8 cellular contexts compared by ENCODE assay signal in the genomic region with DNA sequence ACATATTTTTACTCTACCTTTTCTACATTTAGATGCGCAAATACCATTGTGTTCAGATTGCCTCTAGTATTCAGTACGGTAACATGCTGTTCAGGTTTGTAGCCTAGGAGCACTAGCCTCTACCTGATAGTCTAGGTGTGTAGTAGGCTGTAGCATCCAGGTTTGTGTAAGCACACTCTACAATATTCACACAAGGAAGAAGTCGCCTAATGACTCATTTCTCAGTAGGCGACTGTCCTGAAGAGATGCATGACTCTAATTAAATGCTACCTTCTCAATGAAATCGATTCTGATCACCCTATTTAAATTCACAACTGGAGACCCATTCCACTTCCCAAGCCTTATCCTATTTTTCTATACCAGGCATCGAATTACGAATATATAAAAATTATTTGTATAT. TPM values are rescaled to one million over a fixed set of nuclear protein-coding genes. Genes with fewer than 3 reads are reported as not detected.
DNase-seq lines count a peak whose midpoint lies in the region; ATAC-seq and TF ChIP-seq lines count a peak whose summit lies in the region.

No MANE protein-coding gene starts in this region.

- POLR2A ChIA-PET in activated CD4-positive, alpha-beta T cell treated with anti-CD3 and anti-CD28 coated beads for 36 hours (lab: Charles Lee) = no interaction called here
- POLR2A ChIA-PET in WTC11 (lab: Charles Lee) = interaction anchor here (1.2 to 2.1 kb wide), 2 partner anchors 26 to 47 kb away, joined by 3 to 15 read pairs; no protein-coding TSS in a partner anchor

- H3K4me3 Mint-ChIP-seq in activated CD4-positive, alpha-beta T cell treated with anti-CD3 and anti-CD28 coated beads for 36 hours = peak overlapping the region; percentile 85
- peak overlapping the region; percentile 85 for H3K4me3 Mint-ChIP-seq in WTC11

- peaks cover 3% of the 10 kb centered on the region for H3K4me1 ChIP-seq in iPS-15b (ENCODE audit: control insufficient read depth, insufficient read depth, low read length)
- peaks cover 5 to 40% (median 38%) of the 10 kb centered on the region in 5 donors for H3K4me1 ChIP-seq in subcutaneous abdominal adipose tissue (ENCODE audit: control insufficient read depth in 5 of 5, insufficient read depth in 5 of 5, low read length in 5 of 5)

- H3K36me3 Mint-ChIP-seq in activated CD4-positive, alpha-beta T cell treated with anti-CD3 and anti-CD28 coated beads for 36 hours (ENCODE audit: low read depth) = peaks cover 3% of the 10 kb centered on the region
- H3K36me3 Mint-ChIP-seq in WTC11 = 0 out of 2 replicates have a peak, but pooled peaks cover 3% of the 10 kb centered on the region

- CTCF ChIA-PET in activated CD4-positive, alpha-beta T cell treated with anti-CD3 and anti-CD28 coated beads for 36 hours (lab: Charles Lee) = interaction anchor here (1.2 to 1.8 kb wide), 2 partner anchors 103 to 240 kb away, joined by 3 read pairs; no protein-coding TSS in a partner anchor
- CTCF ChIA-PET in WTC11 (lab: Charles Lee) = no interaction called here

- H3K9ac ChIP-seq in iPS-15b (ENCODE audit: low read depth, low read length) = no peak overlapping the region
- peak overlapping the region in 4 of 5 donors; percentile 61 to 80 (median 75) for H3K9ac ChIP-seq in subcutaneous abdominal adipose tissue (ENCODE audit: low read length in 5 of 5)

- H3K27me3 ChIP-seq in iPS-15b (ENCODE audit: control insufficient read depth, insufficient read depth, low read length) (no peaks in the 10 kb centered on the region), subcutaneous abdominal adipose tissue (ENCODE audit: control insufficient read depth in 5 of 5, insufficient read depth in 4 of 5, low read length in 5 of 5) (no peaks in the 10 kb centered on the region)

- intact Hi-C loops in activated CD4-positive, alpha-beta T cell treated with anti-CD3 and anti-CD28 coated beads for 36 hours (cut with DNase I, micrococcal nuclease) = loop anchor here (2.0 to 5.0 kb wide), 3 partner anchors 101 to 326 kb away; a partner anchor contains a TSS

- H3K9me3 ChIP-seq in iPS-15b (ENCODE audit: control insufficient read depth, insufficient read depth, low read length) (no peaks in the 10 kb centered on the region), subcutaneous abdominal adipose tissue (ENCODE audit: control insufficient read depth in 5 of 5, low read length in 5 of 5) (no peaks in the 10 kb centered on the region)

- H3K27ac Mint-ChIP-seq in activated CD4-positive, alpha-beta T cell treated with anti-CD3 and anti-CD28 coated beads for 36 hours = peak overlapping the region; percentile 79
- H3K27ac Mint-ChIP-seq in WTC11 = peak overlapping the region; percentile 80

- H3K36me3 ChIP-seq in iPS-15b (ENCODE audit: control insufficient read depth, insufficient read depth, low read length) (no peaks in the 10 kb centered on the region), subcutaneous abdominal adipose tissue (ENCODE audit: control insufficient read depth in 5 of 5, insufficient read depth in 5 of 5, low read length in 5 of 5) (no peaks in the 10 kb centered on the region)

- no peaks in the 10 kb centered on the region for H3K27me3 Mint-ChIP-seq in activated CD4-positive, alpha-beta T cell treated with anti-CD3 and anti-CD28 coated beads for 36 hours
- no peaks in the 10 kb centered on the region for H3K27me3 Mint-ChIP-seq in WTC11 (ENCODE audit: low read depth)

- peaks cover 27% of the 10 kb centered on the region for H3K4me1 Mint-ChIP-seq in activated CD4-positive, alpha-beta T cell treated with anti-CD3 and anti-CD28 coated beads for 36 hours
- H3K4me1 Mint-ChIP-seq in WTC11 = peaks cover 25% of the 10 kb centered on the region

- no peak for DNase-seq in activated CD4-positive, alpha-beta T cell treated with anti-CD3 and anti-CD28 coated beads for 36 hours
- no peak for DNase-seq in activated CD4-positive, alpha-beta T cell treated with anti-CD3 and anti-CD28 coated beads, Interleukin-2, amount 50 U/mL, for 48 hours
- DNase-seq in WTC11 (ENCODE audit: low spot score) (no peak), cerebellar nuclear complex (lab: John Stamatoyannopoulos, UW) (no peak)
- DNase-seq in stimulated activated CD4-positive, alpha-beta T cell treated with anti-CD3 and anti-CD28 coated beads, Interleukin-12 subunit alpha, Interleukin-12 subunit beta, amount 100 ng/mL, for 4 hours = no peak

- no peak for TF ChIP-seq CTCF in WTC11 (IDR thresholded peaks at IDR 0.05)

- no peak for ATAC-seq in activated CD4-positive, alpha-beta T cell treated with anti-CD3 and anti-CD28 coated beads for 36 hours
- ATAC-seq in WTC11 (no peak), GM19455 (IDR thresholded peaks at IDR 0.05; ENCODE audit: unreplicated experiment) (no peak)

- peak overlapping the region; percentile 66 for H3K4me3 ChIP-seq in iPS-15b (ENCODE audit: low read depth, low read length)
- H3K4me3 ChIP-seq in subcutaneous abdominal adipose tissue (ENCODE audit: low read depth in 1 of 5, low read length in 5 of 5) = peak overlapping the region; percentile 74 to 86 (median 82)

- peak overlapping the region; percentile 75 for H3K27ac ChIP-seq in subcutaneous abdominal adipose tissue (ENCODE audit: low read depth, low read length)

- H3K9me3 Mint-ChIP-seq in activated CD4-positive, alpha-beta T cell treated with anti-CD3 and anti-CD28 coated beads for 36 hours (ENCODE audit: low read depth) = no peaks in the 10 kb centered on the region
- no peaks in the 10 kb centered on the region for H3K9me3 Mint-ChIP-seq in WTC11

TF ChIP-seq in WTC11, 78 proteins besides CTCF, POLR2A, EP300 and RAD21 (continues in another document):
- TF ChIP-seq CBFB (CRISPR knock-in tag; IDR thresholded peaks at IDR 0.05; ENCODE audit: low read depth) (no peak), EMX1 (CRISPR knock-in tag; IDR thresholded peaks at IDR 0.05) (no peak), GABPB1 (CRISPR knock-in tag; IDR thresholded peaks at IDR 0.05) (no peak), NR2C2 (CRISPR knock-in tag; IDR thresholded peaks at IDR 0.05) (no peak), ZNF396 (CRISPR knock-in tag; IDR thresholded peaks at IDR 0.05; ENCODE audit: borderline replicate concordance) (no peak), GRHL2 (CRISPR knock-in tag; IDR thresholded peaks at IDR 0.05; ENCODE audit: insufficient replicate concordance, severe bottlenecking) (no peak), ZNF423 (CRISPR knock-in tag; IDR thresholded peaks at IDR 0.05) (no peak)
- TF ChIP-seq, protein P1, sequence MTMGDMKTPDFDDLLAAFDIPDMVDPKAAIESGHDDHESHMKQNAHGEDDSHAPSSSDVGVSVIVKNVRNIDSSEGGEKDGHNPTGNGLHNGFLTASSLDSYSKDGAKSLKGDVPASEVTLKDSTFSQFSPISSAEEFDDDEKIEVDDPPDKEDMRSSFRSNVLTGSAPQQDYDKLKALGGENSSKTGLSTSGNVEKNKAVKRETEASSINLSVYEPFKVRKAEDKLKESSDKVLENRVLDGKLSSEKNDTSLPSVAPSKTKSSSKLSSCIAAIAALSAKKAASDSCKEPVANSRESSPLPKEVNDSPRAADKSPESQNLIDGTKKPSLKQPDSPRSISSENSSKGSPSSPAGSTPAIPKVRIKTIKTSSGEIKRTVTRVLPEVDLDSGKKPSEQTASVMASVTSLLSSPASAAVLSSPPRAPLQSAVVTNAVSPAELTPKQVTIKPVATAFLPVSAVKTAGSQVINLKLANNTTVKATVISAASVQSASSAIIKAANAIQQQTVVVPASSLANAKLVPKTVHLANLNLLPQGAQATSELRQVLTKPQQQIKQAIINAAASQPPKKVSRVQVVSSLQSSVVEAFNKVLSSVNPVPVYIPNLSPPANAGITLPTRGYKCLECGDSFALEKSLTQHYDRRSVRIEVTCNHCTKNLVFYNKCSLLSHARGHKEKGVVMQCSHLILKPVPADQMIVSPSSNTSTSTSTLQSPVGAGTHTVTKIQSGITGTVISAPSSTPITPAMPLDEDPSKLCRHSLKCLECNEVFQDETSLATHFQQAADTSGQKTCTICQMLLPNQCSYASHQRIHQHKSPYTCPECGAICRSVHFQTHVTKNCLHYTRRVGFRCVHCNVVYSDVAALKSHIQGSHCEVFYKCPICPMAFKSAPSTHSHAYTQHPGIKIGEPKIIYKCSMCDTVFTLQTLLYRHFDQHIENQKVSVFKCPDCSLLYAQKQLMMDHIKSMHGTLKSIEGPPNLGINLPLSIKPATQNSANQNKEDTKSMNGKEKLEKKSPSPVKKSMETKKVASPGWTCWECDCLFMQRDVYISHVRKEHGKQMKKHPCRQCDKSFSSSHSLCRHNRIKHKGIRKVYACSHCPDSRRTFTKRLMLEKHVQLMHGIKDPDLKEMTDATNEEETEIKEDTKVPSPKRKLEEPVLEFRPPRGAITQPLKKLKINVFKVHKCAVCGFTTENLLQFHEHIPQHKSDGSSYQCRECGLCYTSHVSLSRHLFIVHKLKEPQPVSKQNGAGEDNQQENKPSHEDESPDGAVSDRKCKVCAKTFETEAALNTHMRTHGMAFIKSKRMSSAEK (CRISPR knock-in tag; IDR thresholded peaks at IDR 0.05; ENCODE audit: borderline replicate concordance) = no peak
- TF ChIP-seq, protein P2, sequence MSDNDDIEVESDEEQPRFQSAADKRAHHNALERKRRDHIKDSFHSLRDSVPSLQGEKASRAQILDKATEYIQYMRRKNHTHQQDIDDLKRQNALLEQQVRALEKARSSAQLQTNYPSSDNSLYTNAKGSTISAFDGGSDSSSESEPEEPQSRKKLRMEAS (CRISPR knock-in tag; IDR thresholded peaks at IDR 0.05) = no peak
- TF ChIP-seq, protein P3, sequence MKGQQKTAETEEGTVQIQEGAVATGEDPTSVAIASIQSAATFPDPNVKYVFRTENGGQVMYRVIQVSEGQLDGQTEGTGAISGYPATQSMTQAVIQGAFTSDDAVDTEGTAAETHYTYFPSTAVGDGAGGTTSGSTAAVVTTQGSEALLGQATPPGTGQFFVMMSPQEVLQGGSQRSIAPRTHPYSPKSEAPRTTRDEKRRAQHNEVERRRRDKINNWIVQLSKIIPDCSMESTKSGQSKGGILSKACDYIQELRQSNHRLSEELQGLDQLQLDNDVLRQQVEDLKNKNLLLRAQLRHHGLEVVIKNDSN (CRISPR knock-in tag; IDR thresholded peaks at IDR 0.05) = no peak
- TF ChIP-seq, protein P4, sequence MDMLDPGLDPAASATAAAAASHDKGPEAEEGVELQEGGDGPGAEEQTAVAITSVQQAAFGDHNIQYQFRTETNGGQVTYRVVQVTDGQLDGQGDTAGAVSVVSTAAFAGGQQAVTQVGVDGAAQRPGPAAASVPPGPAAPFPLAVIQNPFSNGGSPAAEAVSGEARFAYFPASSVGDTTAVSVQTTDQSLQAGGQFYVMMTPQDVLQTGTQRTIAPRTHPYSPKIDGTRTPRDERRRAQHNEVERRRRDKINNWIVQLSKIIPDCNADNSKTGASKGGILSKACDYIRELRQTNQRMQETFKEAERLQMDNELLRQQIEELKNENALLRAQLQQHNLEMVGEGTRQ (CRISPR knock-in tag; IDR thresholded peaks at IDR 0.05) = no peak

RNA-seq across cellular contexts. Expression of a gene that starts 1.3 kb away (rescaled TPM):
- total RNA-seq in activated CD4-positive, alpha-beta T cell treated with anti-CD3 and anti-CD28 coated beads for 36 hours = 10 to 100 TPM; 37.9 to 59.3 TPM
- total RNA-seq in WTC11 (2021) = 28.1 to 31.6 TPM (median 30.4 TPM) in 3 replicates
